In the genomic region with DNA sequence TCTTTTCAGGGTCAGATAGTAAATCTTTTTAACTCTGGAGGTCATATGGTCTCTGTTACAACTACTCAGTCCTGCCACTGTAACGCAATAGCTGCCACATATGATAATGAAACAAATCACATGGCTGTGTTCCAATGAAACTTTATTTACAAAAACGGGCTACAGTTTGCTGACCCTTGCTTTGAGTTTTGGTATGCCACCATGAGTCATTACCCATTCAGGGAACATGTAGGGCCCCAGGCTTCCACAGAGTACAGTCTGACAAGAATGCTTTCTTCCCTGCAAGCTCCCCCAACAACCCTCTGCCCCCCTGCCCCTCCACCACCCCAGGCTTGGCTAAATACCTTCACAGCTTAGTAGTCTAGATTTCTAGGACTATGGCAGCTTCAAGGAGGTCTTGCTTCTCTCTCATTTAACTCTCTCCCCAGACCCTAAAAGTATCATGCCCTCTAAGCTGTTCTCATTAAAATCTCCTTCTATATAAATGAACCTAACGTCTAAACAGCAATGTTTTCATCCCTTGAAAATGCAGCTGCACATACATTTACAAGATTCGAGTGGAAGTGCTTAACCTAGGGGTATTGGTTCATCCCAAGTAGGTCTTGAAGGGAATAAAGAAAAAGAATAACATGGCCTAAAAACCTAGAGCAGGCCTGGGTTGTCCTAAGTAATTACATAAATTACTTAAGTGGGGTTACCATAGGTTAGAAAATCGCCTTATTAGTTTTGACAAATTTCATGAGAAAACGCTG, we compare ENCODE assay signal across 2 cellular contexts.
TF ChIP-seq lines count a peak whose summit lies in the region.

No MANE protein-coding gene starts in this region.

TF ChIP-seq in A549, 52 proteins besides CTCF, POLR2A, EP300 and RAD21:
- TF ChIP-seq FOSL2 (IDR thresholded peaks at IDR 0.05) (0 out of 2 replicates have a peak, but pooled peaks have one; percentile 21), FOSL2 (CRISPR knock-in tag; IDR thresholded peaks at IDR 0.05) (peak; percentile 35; the same call in 1 of the 2 replicates), KDM1A (IDR thresholded peaks at IDR 0.05; ENCODE audit: low read depth) (no peak), JUNB (IDR thresholded peaks at IDR 0.05) (peak; percentile 47)

TF ChIP-seq in IMR-90, 13 proteins besides CTCF, POLR2A, EP300 and RAD21:
- peak; percentile 68 for TF ChIP-seq FOS (IDR thresholded peaks at IDR 0.05; ENCODE audit: low read depth, low read length)
- TF ChIP-seq, protein P1, sequence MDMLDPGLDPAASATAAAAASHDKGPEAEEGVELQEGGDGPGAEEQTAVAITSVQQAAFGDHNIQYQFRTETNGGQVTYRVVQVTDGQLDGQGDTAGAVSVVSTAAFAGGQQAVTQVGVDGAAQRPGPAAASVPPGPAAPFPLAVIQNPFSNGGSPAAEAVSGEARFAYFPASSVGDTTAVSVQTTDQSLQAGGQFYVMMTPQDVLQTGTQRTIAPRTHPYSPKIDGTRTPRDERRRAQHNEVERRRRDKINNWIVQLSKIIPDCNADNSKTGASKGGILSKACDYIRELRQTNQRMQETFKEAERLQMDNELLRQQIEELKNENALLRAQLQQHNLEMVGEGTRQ (IDR thresholded peaks at IDR 0.05; ENCODE audit: low read depth, low read length): peak; percentile 30; the same call in 1 of the 2 replicates
- peak; percentile 61; the same call in 1 of the 2 replicates for TF ChIP-seq MAFK (IDR thresholded peaks at IDR 0.05; ENCODE audit: low read depth, low read length)
- 0 out of 2 replicates have a peak, but pooled peaks have one; percentile 10 for TF ChIP-seq SMC3 (IDR thresholded peaks at IDR 0.05; ENCODE audit: low read depth, low read length)
- no peak for TF ChIP-seq CHD1 (IDR thresholded peaks at IDR 0.05; ENCODE audit: low read depth, low read length)
- TF ChIP-seq, protein P2, sequence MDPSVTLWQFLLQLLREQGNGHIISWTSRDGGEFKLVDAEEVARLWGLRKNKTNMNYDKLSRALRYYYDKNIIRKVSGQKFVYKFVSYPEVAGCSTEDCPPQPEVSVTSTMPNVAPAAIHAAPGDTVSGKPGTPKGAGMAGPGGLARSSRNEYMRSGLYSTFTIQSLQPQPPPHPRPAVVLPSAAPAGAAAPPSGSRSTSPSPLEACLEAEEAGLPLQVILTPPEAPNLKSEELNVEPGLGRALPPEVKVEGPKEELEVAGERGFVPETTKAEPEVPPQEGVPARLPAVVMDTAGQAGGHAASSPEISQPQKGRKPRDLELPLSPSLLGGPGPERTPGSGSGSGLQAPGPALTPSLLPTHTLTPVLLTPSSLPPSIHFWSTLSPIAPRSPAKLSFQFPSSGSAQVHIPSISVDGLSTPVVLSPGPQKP (IDR thresholded peaks at IDR 0.05; ENCODE audit: borderline replicate concordance, low read depth, low read length): no peak
- peak; percentile 89 for TF ChIP-seq CEBPB (IDR thresholded peaks at IDR 0.05; ENCODE audit: low read depth, low read length)
- no peak for TF ChIP-seq BHLHE40 (IDR thresholded peaks at IDR 0.05; ENCODE audit: low read depth, low read length)
- TF ChIP-seq MAZ (IDR thresholded peaks at IDR 0.05; ENCODE audit: borderline replicate concordance, low read depth, low read length): peak; percentile 39; the same call in 1 of the 2 replicates
